In genomic region chr11:57566035-57566504, GRCh38 we compare ENCODE assay signal across 8 cellular contexts. TPM values are rescaled to one million over a fixed set of nuclear protein-coding genes. Genes with fewer than 3 reads are reported as not detected.
DNase-seq lines count a peak whose midpoint lies in the region; ATAC-seq and TF ChIP-seq lines count a peak whose summit lies in the region.

No MANE protein-coding gene starts in this region.

- no peaks in the 10 kb centered on the region for H3K9me3 ChIP-seq in DOHH2 (ENCODE audit: control insufficient read depth, insufficient read depth, low read length)
- no peaks in the 10 kb centered on the region for H3K9me3 ChIP-seq in colonic mucosa
- no peaks in the 10 kb centered on the region for H3K9me3 ChIP-seq in lower lobe of right lung
- no peaks in the 10 kb centered on the region for H3K9me3 ChIP-seq in thoracic aorta

- ATAC-seq in GM19372 (IDR thresholded peaks at IDR 0.05; ENCODE audit: low read depth, unreplicated experiment) (peak; percentile 64), HG03439 (IDR thresholded peaks at IDR 0.05; ENCODE audit: unreplicated experiment) (peak; percentile 55), lower lobe of right lung (peak; percentile 55 to 74), thoracic aorta (ENCODE audit: insufficient number of reproducible peaks, low FRiP score, low read depth) (no peak)

- H4K20me1 ChIP-seq in DOHH2 (ENCODE audit: control insufficient read depth, insufficient read depth, low read depth, low read length) = no peaks in the 10 kb centered on the region

- peak; percentile 3 for DNase-seq in SIG-M5 (lab: John Stamatoyannopoulos, UW)
- peak; percentile 49 for DNase-seq in colonic mucosa
- no peak for DNase-seq in lower lobe of right lung
- DNase-seq in thoracic aorta (ENCODE audit: low spot score) = no peak
- DNase-seq in DMS 273 (lab: John Stamatoyannopoulos, UW; ENCODE audit: unreplicated experiment) = no peak

- H3K4me1 ChIP-seq in DOHH2 (ENCODE audit: control insufficient read depth, low read length) = peaks cover 16% of the 10 kb centered on the region
- H3K4me1 ChIP-seq in colonic mucosa = no peaks in the 10 kb centered on the region
- H3K4me1 ChIP-seq in lower lobe of right lung = peaks cover 42% of the 10 kb centered on the region
- H3K4me1 ChIP-seq in thoracic aorta (ENCODE audit: control insufficient read depth in 1 of 2, low read depth in 2 of 2) = peaks cover 8 to 20% of the 10 kb centered on the region in 2 donors

- H3K4me3 ChIP-seq in DOHH2 (ENCODE audit: low read length) (0 out of 2 replicates have a peak overlapping the region, but pooled peaks have one; percentile 9), colonic mucosa (peak overlapping the region; percentile 84), lower lobe of right lung (peak overlapping the region; percentile 98), thoracic aorta (peak overlapping the region; percentile 86)

- H3K27ac ChIP-seq in DOHH2 (ENCODE audit: low read depth, low read length) = no peak overlapping the region
- H3K27ac ChIP-seq in colonic mucosa = peak overlapping the region; percentile 84
- peak overlapping the region; percentile 87 for H3K27ac ChIP-seq in lower lobe of right lung
- peak overlapping the region; percentile 69 to 81 for H3K27ac ChIP-seq in thoracic aorta

- TF ChIP-seq CTCF in DOHH2 (IDR thresholded peaks at IDR 0.05; ENCODE audit: low read depth, low read length, poor library complexity, severe bottlenecking) (no peak), colonic mucosa (IDR thresholded peaks at IDR 0.05) (no peak), lower lobe of right lung (IDR thresholded peaks at IDR 0.05) (no peak), thoracic aorta (IDR thresholded peaks at IDR 0.05) (no peak)

- H3K79me2 ChIP-seq in DOHH2 (ENCODE audit: control insufficient read depth, low read length) = no peaks in the 10 kb centered on the region

- H3F3A ChIP-seq in DOHH2 (ENCODE audit: control insufficient read depth, insufficient read depth) = no peaks in the 10 kb centered on the region

- no peaks in the 10 kb centered on the region for H3K9me2 ChIP-seq in DOHH2 (replicated peaks; ENCODE audit: control insufficient read depth, low read length)

- H3K9ac ChIP-seq in colonic mucosa (ENCODE audit: low read depth in 2 of 2, low read length in 2 of 2) = peak overlapping the region; percentile 56 to 66

- H3K36me3 ChIP-seq in DOHH2 (ENCODE audit: control insufficient read depth, low read length) (no peaks in the 10 kb centered on the region), colonic mucosa (no peaks in the 10 kb centered on the region), lower lobe of right lung (no peaks in the 10 kb centered on the region), thoracic aorta (no peaks in the 10 kb centered on the region)

- H3K4me2 ChIP-seq in DOHH2 (ENCODE audit: low read length) = peak overlapping the region; percentile 25

- intact Hi-C loops in colonic mucosa (cut with DNase I) = loop anchor here (10.0 kb wide), 1 partner anchor 239 kb away; no protein-coding TSS in a partner anchor
- intact Hi-C loops in lower lobe of right lung (cut with DNase I) = loop anchor here (5.0 kb wide), 1 partner anchor 76 kb away; no protein-coding TSS in a partner anchor

- H3K27me3 ChIP-seq in DOHH2 (ENCODE audit: control insufficient read depth, low read length) = peaks cover 5% of the 10 kb centered on the region
- no peaks in the 10 kb centered on the region for H3K27me3 ChIP-seq in colonic mucosa
- no peaks in the 10 kb centered on the region for H3K27me3 ChIP-seq in lower lobe of right lung (ENCODE audit: low read depth)
- no peaks in the 10 kb centered on the region for H3K27me3 ChIP-seq in thoracic aorta (replicated peaks; ENCODE audit: insufficient read depth)

RNA-seq across cellular contexts. Expression of gene UBE2L6, which starts 1.4 kb away (rescaled TPM):
- 10 to 100 TPM; 28.3 to 35.3 TPM for total RNA-seq in colonic mucosa
- 172 TPM for total RNA-seq in lower lobe of right lung
- 10 to 100 TPM; 22.6 to 45.8 TPM for total RNA-seq in thoracic aorta

RNA-seq across cellular contexts. Expression of gene SMTNL1, which starts 28.7 kb away (rescaled TPM):
- not detected for total RNA-seq in colonic mucosa
- not detected for total RNA-seq in lower lobe of right lung
- total RNA-seq in thoracic aorta = not detected

RNA-seq across cellular contexts. Expression of gene SERPING1, which starts 31.4 kb away (rescaled TPM):
- total RNA-seq in colonic mucosa = 10 to 100 TPM; 18.7 to 57.5 TPM
- total RNA-seq in lower lobe of right lung = 471 TPM
- total RNA-seq in thoracic aorta = 100 to 1,000 TPM; 674 to 695 TPM

RNA-seq across cellular contexts. Expression of gene TIMM10, which starts 35.5 kb away (rescaled TPM):
- total RNA-seq in colonic mucosa = 10 to 100 TPM; 54.8 to 67.1 TPM
- total RNA-seq in lower lobe of right lung = 35.3 TPM
- 10 to 100 TPM; 19.5 to 33.5 TPM for total RNA-seq in thoracic aorta

RNA-seq across cellular contexts. Expression of gene SLC43A1, which starts 50.6 kb away (rescaled TPM):
- 10 to 100 TPM in 1 of 2 donors, 1 to 10 TPM in 1; 8.7 to 19.0 TPM for total RNA-seq in colonic mucosa
- total RNA-seq in lower lobe of right lung = 13.2 TPM
- total RNA-seq in thoracic aorta = 10 to 100 TPM; 16.6 to 23.6 TPM

Comparison
In these comparisons a context has a peak if more than half of its experiments do, and no peak if none do; other contexts are left out.
1. H3K4me3 ChIP-seq: peak in every context shown above with its lines; median percentile 98 in lower lobe of right lung; 86 in thoracic aorta; 84 in colonic mucosa; 9 in DOHH2.
2. DNase-seq: peak in SIG-M5 (single experiment) and colonic mucosa (single experiment); none in lower lobe of right lung (single experiment), thoracic aorta (single experiment) and DMS 273 (single experiment).